8 cellular contexts compared by ENCODE assay signal in the genomic region with DNA sequence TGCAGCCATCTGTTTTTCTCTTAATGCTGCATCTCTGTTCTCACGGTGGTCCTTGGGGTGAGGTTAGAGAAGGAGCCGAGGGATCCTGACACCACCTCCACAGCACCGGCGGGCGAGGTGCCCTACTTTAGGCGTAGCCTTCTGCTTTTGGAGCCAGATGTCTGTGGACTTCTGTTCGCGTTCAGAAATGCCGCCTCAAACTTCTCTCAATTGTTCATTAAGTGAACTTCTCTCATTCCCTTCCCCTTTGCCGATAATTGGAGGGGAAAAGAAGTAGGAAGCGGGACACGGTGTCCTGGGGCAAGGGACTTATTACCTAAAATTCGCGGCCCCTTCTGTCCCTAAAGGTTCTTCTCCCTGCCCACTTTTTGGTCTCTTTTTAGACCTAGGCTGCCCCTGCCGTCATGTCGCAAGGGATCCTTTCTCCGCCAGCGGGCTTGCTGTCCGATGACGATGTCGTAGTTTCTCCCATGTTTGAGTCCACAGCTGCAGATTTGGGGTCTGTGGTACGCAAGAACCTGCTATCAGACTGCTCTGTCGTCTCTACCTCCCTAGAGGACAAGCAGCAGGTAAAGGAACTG. TPM values are rescaled to one million over a fixed set of nuclear protein-coding genes. Genes with fewer than 3 reads are reported as not detected.
DNase-seq lines count a peak whose midpoint lies in the region; ATAC-seq and TF ChIP-seq lines count a peak whose summit lies in the region.

No MANE protein-coding gene starts in this region.

- H3K36me3 Mint-ChIP-seq in activated naive CD8-positive, alpha-beta T cell treated with anti-CD3 and anti-CD28 coated beads, Interleukin-2, amount 50 U/mL, for 24 hours (ENCODE audit: low read depth) = peaks cover 42% of the 10 kb centered on the region
- peaks cover 0 to 5% (median 0%) of the 10 kb centered on the region in 3 donors for H3K36me3 Mint-ChIP-seq in immature natural killer cell

- intact Hi-C loops in lower lobe of right lung (cut with DNase I) = no loop called here

- H3K4me3 ChIP-seq in lower lobe of right lung = peak overlapping the region; percentile 91

- ATAC-seq in HG03045 (IDR thresholded peaks at IDR 0.05; ENCODE audit: unreplicated experiment) (peak; percentile 2), lower lobe of right lung (no peak), left lobe of liver (no peak)
- no peak for ATAC-seq in activated naive CD8-positive, alpha-beta T cell treated with anti-CD3 and anti-CD28 coated beads, Interleukin-2, amount 50 U/mL, for 24 hours

- no peak overlapping the region for H3K27ac Mint-ChIP-seq in activated naive CD8-positive, alpha-beta T cell treated with anti-CD3 and anti-CD28 coated beads, Interleukin-2, amount 50 U/mL, for 24 hours
- peak overlapping the region in 2 of 6 donors; percentile 1 to 26 for H3K27ac Mint-ChIP-seq in immature natural killer cell

- H3K36me3 ChIP-seq in lower lobe of right lung = peaks cover 36% of the 10 kb centered on the region

- no peaks in the 10 kb centered on the region for H3K27me3 Mint-ChIP-seq in activated naive CD8-positive, alpha-beta T cell treated with anti-CD3 and anti-CD28 coated beads, Interleukin-2, amount 50 U/mL, for 24 hours
- peaks cover 0 to 3% (median 1%) of the 10 kb centered on the region in 3 donors for H3K27me3 Mint-ChIP-seq in immature natural killer cell (ENCODE audit: low read depth in 3 of 3)

- no peaks in the 10 kb centered on the region for H3K9me3 ChIP-seq in lower lobe of right lung

- H3K27ac ChIP-seq in lower lobe of right lung = no peak overlapping the region

- DNase-seq in CD1c-positive myeloid dendritic cell (ENCODE audit: extremely low spot score) (peak; percentile 9), lower lobe of right lung (no peak), immature natural killer cell (no peak), left lobe of liver (ENCODE audit: low spot score) (no peak), Ammon's horn (ENCODE audit: low spot score) (no peak), AML-193 (lab: John Stamatoyannopoulos, UW) (no peak)
- peak; percentile 22 for DNase-seq in activated naive CD8-positive, alpha-beta T cell treated with anti-CD3 and anti-CD28 coated beads, Interleukin-2, amount 50 U/mL, for 24 hours

- TF ChIP-seq CTCF in lower lobe of right lung (IDR thresholded peaks at IDR 0.05) = no peak

- peaks cover 27% of the 10 kb centered on the region for H3K4me1 ChIP-seq in lower lobe of right lung

- no peaks in the 10 kb centered on the region for H3K27me3 ChIP-seq in lower lobe of right lung (ENCODE audit: low read depth)

- peaks cover 8% of the 10 kb centered on the region for H3K4me1 Mint-ChIP-seq in activated naive CD8-positive, alpha-beta T cell treated with anti-CD3 and anti-CD28 coated beads, Interleukin-2, amount 50 U/mL, for 24 hours
- peaks cover 0 to 5% of the 10 kb centered on the region in 2 donors for H3K4me1 Mint-ChIP-seq in immature natural killer cell

- H3K9me3 Mint-ChIP-seq in activated naive CD8-positive, alpha-beta T cell treated with anti-CD3 and anti-CD28 coated beads, Interleukin-2, amount 50 U/mL, for 24 hours = no peaks in the 10 kb centered on the region
- H3K9me3 Mint-ChIP-seq in immature natural killer cell = no peaks in the 10 kb centered on the region

- no peak overlapping the region for H3K4me3 Mint-ChIP-seq in activated naive CD8-positive, alpha-beta T cell treated with anti-CD3 and anti-CD28 coated beads, Interleukin-2, amount 50 U/mL, for 24 hours
- H3K4me3 Mint-ChIP-seq in immature natural killer cell = no peak overlapping the region

RNA-seq across cellular contexts. Expression of a gene that starts 0.5 kb away (rescaled TPM):
- total RNA-seq in lower lobe of right lung = 1.2 TPM
- polyA plus RNA-seq in immature natural killer cell = under 1 TPM in 2 of 3 donors, not detected in 1; 0.34 to 0.43 TPM
- 0.35 TPM for total RNA-seq in left lobe of liver

RNA-seq across cellular contexts. Expression of a gene that starts 0.9 kb away (rescaled TPM):
- 56.9 TPM for total RNA-seq in lower lobe of right lung
- polyA plus RNA-seq in immature natural killer cell = 10 to 100 TPM; 10.6 to 32.0 (median 16.8) TPM
- 19.3 TPM for total RNA-seq in left lobe of liver

RNA-seq across cellular contexts. Expression of a gene that starts 33.8 kb away (rescaled TPM):
- total RNA-seq in lower lobe of right lung (21.5 TPM), left lobe of liver (12.1 TPM)
- polyA plus RNA-seq in immature natural killer cell = 10 to 100 TPM; 15.3 to 28.2 (median 23.6) TPM

RNA-seq across cellular contexts. Expression of a gene that starts 40.1 kb away (rescaled TPM):
- total RNA-seq in lower lobe of right lung (7.3 TPM), left lobe of liver (0.20 TPM)
- not detected for polyA plus RNA-seq in immature natural killer cell

Comparison
In these comparisons a context has a peak if more than half of its experiments do, and no peak if none do; other contexts are left out.
1. DNase-seq: peak in CD1c-positive myeloid dendritic cell (single experiment) and activated naive CD8-positive, alpha-beta T cell treated with anti-CD3 and anti-CD28 coated beads, Interleukin-2, amount 50 U/mL, for 24 hours (single experiment); none in lower lobe of right lung (single experiment), immature natural killer cell (0 of 3), left lobe of liver (single experiment), Ammon's horn (single experiment) and AML-193 (0 of 2).